ENCODE assay signal across 10 cellular contexts in genomic region chr6:150528648-150529285, GRCh38.
DNase-seq lines count a peak whose midpoint lies in the region; ATAC-seq, FAIRE-seq and TF ChIP-seq lines count a peak whose summit lies in the region.
"Had no signal": no experiment of that assay in that cellular context is flagged by ENCODE, and none has a peak within 500 bp of the region (broad histone marks: within the 10 kb centered on the region; RNA-seq: fewer than 3 reads in every experiment).

No MANE protein-coding gene starts in this region.

- TF ChIP-seq POLR2A in K562 (conservative IDR thresholded peaks at IDR 0.05) (no peak), tibial nerve (IDR thresholded peaks at IDR 0.05) (no peak)

- H3K4me1 ChIP-seq in K562 (replicated peaks in 1 of 2; ENCODE audit: control insufficient read depth in 2 of 2, insufficient read depth in 2 of 2, low read length in 2 of 2), result no peaks in the 10 kb centered on the region
- H3K4me1 ChIP-seq in kidney (ENCODE audit: control insufficient read depth in 1 of 2, insufficient read depth in 1 of 2, low read depth in 1 of 2, low read length in 2 of 2), result no peaks in the 10 kb centered on the region
- H3K4me1 ChIP-seq in tibial nerve, result peaks cover 0 to 9% (median 0%) of the 10 kb centered on the region in 4 donors
- H3K4me1 ChIP-seq: gastrocnemius medialis had no signal

- intact Hi-C loops in K562 (cut with micrococcal nuclease) (no loop called here), kidney (cut with DNase I) (no loop called here)

- TF ChIP-seq CTCF in K562 (IDR thresholded peaks at IDR 0.05 in 2 of 3, conservative IDR thresholded peaks at IDR 0.05 in 1 of 3; ENCODE audit: insufficient read depth in 2 of 3, low read depth in 1 of 3, low read length in 3 of 3), result no peak
- TF ChIP-seq CTCF in kidney (IDR thresholded peaks at IDR 0.05; ENCODE audit: borderline replicate concordance, extremely low read depth, insufficient read depth), result no peak
- no peak for TF ChIP-seq CTCF in tibial nerve (IDR thresholded peaks at IDR 0.05)

- in situ Hi-C loops in K562 (cut with MboI), result no loop called here

- TF ChIP-seq EP300 in K562 (IDR thresholded peaks at IDR 0.05; ENCODE audit: low read length) (no peak), tibial nerve (IDR thresholded peaks at IDR 0.05) (no peak)

- CTCF ChIA-PET in K562 (lab: Yijun Ruan, JAX; ENCODE audit: low intra/inter-chr PET ratio), result no interaction called here

- DNase-seq in HT-29 (ENCODE audit: low spot score) (peak; percentile 17), K562 (ENCODE audit: extremely low read depth in 1 of 4, low spot score in 3 of 4) (peak in 2 of 4 experiments; percentile 3 to 21), kidney (peak; percentile 88), tibial nerve (ENCODE audit: low spot score in 2 of 2) (peak; percentile 14 to 22), COLO829 (ENCODE audit: low spot score) (no peak), NCI-H1436 (lab: John Stamatoyannopoulos, UW) (no peak)
- DNase-seq in activated T-cell treated with anti-CD3 and anti-CD28 coated beads, Interleukin-2, amount 50 U/mL, for 48 hours, result no peak
- DNase-seq: activated T-cell treated with anti-CD3 and anti-CD28 coated beads, Interleukin-2, amount 50 U/mL, for 1 hour had no signal

- H3K9me1 ChIP-seq in K562 (ENCODE audit: control insufficient read depth, insufficient read depth, low read length), result no peaks in the 10 kb centered on the region

- H3K36me3 ChIP-seq in K562 (ENCODE audit: control insufficient read depth, insufficient read depth, low read length) (no peaks in the 10 kb centered on the region), kidney (ENCODE audit: control insufficient read depth in 1 of 2, insufficient read depth in 2 of 2, low read length in 2 of 2) (no peaks in the 10 kb centered on the region), tibial nerve (no peaks in the 10 kb centered on the region)
- H3K36me3 ChIP-seq: gastrocnemius medialis had no signal

- BruUV-seq in K562 (replicated peaks; lab: Mats Ljungman, UMichigan), result no TSS peak

- H4K20me1 ChIP-seq in K562 (replicated peaks; ENCODE audit: control insufficient read depth, insufficient read depth, low read length), result no peaks in the 10 kb centered on the region

- H3K9me3 ChIP-seq in K562 (replicated peaks; ENCODE audit: control insufficient read depth, insufficient read depth, low read depth, low read length) (no peaks in the 10 kb centered on the region), kidney (ENCODE audit: control insufficient read depth in 1 of 2, low read length in 2 of 2) (no peaks in the 10 kb centered on the region), tibial nerve (no peaks in the 10 kb centered on the region)
- H3K9me3 ChIP-seq: gastrocnemius medialis had no signal

- POLR2A ChIA-PET in K562 (lab: Yijun Ruan, JAX), result interaction anchor here (0.8 to 1.2 kb wide), 2 partner anchors 9 to 23 kb away, joined by 3 to 4 read pairs; no protein-coding TSS in a partner anchor

- WGBS in K562 (ENCODE audit: insufficient coverage, low coverage, missing lambda C conversion rate), result under 1% methylated on average over 11 of the region's 11 CpGs
- 20 to 30% methylated on average over 11 of the region's 11 CpGs for WGBS in tibial nerve, 2 donors

- no peak for TF ChIP-seq RAD21 in K562 (CRISPR knock-in tag; conservative IDR thresholded peaks at IDR 0.05 in 1 of 2, IDR thresholded peaks at IDR 0.05 in 1 of 2)

- H3K4me2 ChIP-seq in K562 (ENCODE audit: insufficient read depth, low read length), result no peak overlapping the region

- FAIRE-seq in K562 (lab: Jason Lieb, UNC) (no peak), kidney (lab: Jason Lieb, UNC) (no peak)

- peak; percentile 69 for ATAC-seq in K562
- ATAC-seq: gastrocnemius medialis had no signal

- H3K9ac ChIP-seq in K562 (ENCODE audit: insufficient read depth in 1 of 2, low read depth in 2 of 2, low read length in 2 of 2) (no peak overlapping the region), kidney (ENCODE audit: low read length in 2 of 2) (peak overlapping the region in 1 of 2 donors; percentile 34)

- H3K79me2 ChIP-seq in K562 (ENCODE audit: control insufficient read depth, insufficient read depth, low read length), result no peaks in the 10 kb centered on the region

- H3K27ac ChIP-seq in K562 (ENCODE audit: extremely low read depth, low read depth, low read length), result no peak overlapping the region
- H3K27ac ChIP-seq in kidney (ENCODE audit: low read depth in 2 of 2, low read length in 2 of 2), result no peak overlapping the region
- no peak overlapping the region for H3K27ac ChIP-seq in tibial nerve
- H3K27ac ChIP-seq: gastrocnemius medialis, HL-60 had no signal

- H3K4me3 ChIP-seq in K562, result no peak overlapping the region
- no peak overlapping the region for H3K4me3 ChIP-seq in kidney (ENCODE audit: low read length in 2 of 2)
- no peak overlapping the region for H3K4me3 ChIP-seq in tibial nerve
- H3K4me3 ChIP-seq: gastrocnemius medialis had no signal

- H3K27me3 ChIP-seq in K562 (ENCODE audit: control insufficient read depth in 2 of 2, insufficient read depth in 2 of 2, low read length in 2 of 2), result peaks cover 21 to 46% of the 10 kb centered on the region in 2 experiments
- H3K27me3 ChIP-seq in tibial nerve, result no peaks in the 10 kb centered on the region
- H3K27me3 ChIP-seq: gastrocnemius medialis had no signal

- no peak overlapping the region for H2AFZ ChIP-seq in K562 (ENCODE audit: low read depth, low read length)

TF ChIP-seq in K562, 482 proteins besides CTCF, POLR2A, EP300 and RAD21:
- TF ChIP-seq ZNF512 (tag; IDR thresholded peaks at IDR 0.05) (peak; percentile 67), SPI1 (IDR thresholded peaks at IDR 0.05; ENCODE audit: borderline replicate concordance, low read depth, low read length) (0 out of 2 replicates have a peak, but pooled peaks have one; percentile 17), KLF10 (CRISPR knock-in tag; IDR thresholded peaks at IDR 0.05) (no peak), MCM3 (IDR thresholded peaks at IDR 0.05) (no peak)

Comparison
In these comparisons a context has a peak if more than half of its experiments do, and no peak if none do; other contexts are left out.
1. DNase-seq: peak in HT-29 (single experiment), kidney (single experiment) and tibial nerve (2 of 2); none in activated T-cell treated with anti-CD3 and anti-CD28 coated beads, Interleukin-2, amount 50 U/mL, for 48 hours (0 of 2), COLO829 (single experiment) and NCI-H1436 (single experiment).